Comparison of ENCODE assay signal across 8 cellular contexts in the genomic region with DNA sequence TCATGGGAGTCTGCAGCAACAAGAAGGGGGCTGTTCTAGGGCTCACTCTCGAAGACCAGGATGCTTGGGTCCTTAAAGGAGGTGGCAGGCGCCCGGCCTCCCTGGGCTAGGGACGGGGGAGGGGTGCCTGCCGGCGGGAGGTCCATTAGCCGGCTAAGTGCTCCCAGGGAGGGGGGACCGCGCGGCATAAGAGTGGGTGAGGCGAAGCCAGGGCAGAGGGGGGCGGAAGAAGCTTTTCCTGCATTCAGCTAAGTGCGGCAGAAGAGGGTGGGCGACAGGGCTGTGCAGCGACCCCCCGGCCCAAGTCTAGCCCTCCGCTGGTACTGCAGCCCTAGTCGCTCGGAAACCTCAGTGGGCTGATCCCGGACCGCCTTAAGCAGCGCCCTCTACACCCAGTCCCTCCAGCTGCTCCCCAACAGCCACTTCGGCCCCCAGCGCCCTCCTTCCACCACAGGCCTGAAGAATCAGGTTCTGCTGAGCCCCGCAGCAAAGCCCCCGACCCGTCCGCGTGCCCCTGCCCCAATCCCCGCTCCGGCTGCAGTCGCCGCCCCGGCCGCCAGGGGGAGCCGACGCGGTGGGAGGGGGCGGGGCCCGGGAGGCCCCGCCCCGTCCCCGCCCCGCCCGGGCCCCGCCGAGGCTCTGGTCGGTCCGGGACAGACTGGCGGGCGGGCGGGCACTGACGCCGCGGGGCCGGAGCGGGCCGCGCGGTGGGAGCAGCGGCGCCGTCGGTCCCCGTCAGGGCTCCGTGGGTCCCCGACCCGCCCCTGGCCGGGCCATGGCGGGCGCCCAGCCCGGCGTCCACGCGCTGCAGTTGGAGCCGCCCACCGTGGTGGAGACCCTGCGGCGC. TPM values are rescaled to one million over a fixed set of nuclear protein-coding genes. Genes with fewer than 3 reads are reported as not detected.
DNase-seq lines count a peak whose midpoint lies in the region; ATAC-seq and TF ChIP-seq lines count a peak whose summit lies in the region.

A gene (plus strand): TSS at position 656 of the 847 bp plus-strand sequence. CDS start 120 bp downstream, at position 776.

- no peaks in the 10 kb centered on the region for H3K36me3 ChIP-seq in kidney epithelial cell (ENCODE audit: control insufficient read depth, insufficient read depth, low read length)

- DNase-seq in AG20443 (ENCODE audit: low spot score) (peak; percentile 92), UCSD-AML1 (lab: John Stamatoyannopoulos, UW; ENCODE audit: unreplicated experiment) (peak; percentile 76), kidney epithelial cell (ENCODE audit: low read depth) (no peak), GOT3 (lab: John Stamatoyannopoulos, UW) (no peak)
- DNase-seq in Jurkat, Clone E6-1 (ENCODE audit: low read depth, low spot score), result no peak
- DNase-seq in central memory CD4-positive, alpha-beta T cell, result peak; percentile 47
- peak; percentile 52 for DNase-seq in stimulated activated CD4-positive, alpha-beta T cell treated with anti-CD3 and anti-CD28 coated beads, Interleukin-1b, Interleukin-23, amount 100 ng/mL, for 48 hours

- H3K27me3 ChIP-seq in kidney epithelial cell (ENCODE audit: control insufficient read depth, insufficient read depth, low read length), result no peaks in the 10 kb centered on the region

- H3K4me3 ChIP-seq in Jurkat, Clone E6-1 (ENCODE audit: low read length), result peak within 1 kb of the TSS; percentile 60
- H3K4me3 ChIP-seq in kidney epithelial cell (ENCODE audit: low read depth, low read length), result peak within 1 kb of the TSS; percentile 77

- ATAC-seq in GM18868 (IDR thresholded peaks at IDR 0.05; ENCODE audit: unreplicated experiment), result peak; percentile 52

- peak; percentile 47 for TF ChIP-seq CTCF in kidney epithelial cell (IDR thresholded peaks at IDR 0.05; ENCODE audit: insufficient read depth, low read length, poor library complexity, severe bottlenecking)

RNA-seq across cellular contexts. Expression of the gene that starts here (rescaled TPM):
- polyA plus RNA-seq in Jurkat, Clone E6-1 (2012; ENCODE audit: insufficient read depth, insufficient read length), result 13.5 TPM
- 25.4 and 32.5 TPM in 2 replicates for total RNA-seq in kidney epithelial cell

Comparison
In these comparisons a context has a peak if more than half of its experiments do, and no peak if none do; other contexts are left out.
1. DNase-seq: peak in AG20443 (single experiment), UCSD-AML1 (single experiment), central memory CD4-positive, alpha-beta T cell (single experiment) and stimulated activated CD4-positive, alpha-beta T cell treated with anti-CD3 and anti-CD28 coated beads, Interleukin-1b, Interleukin-23, amount 100 ng/mL, for 48 hours (single experiment); none in Jurkat, Clone E6-1 (single experiment), kidney epithelial cell (single experiment) and GOT3 (single experiment).